ENCODE assay signal across 1 cellular context in genomic region chr10:29141761-29142160, GRCh38.
TF ChIP-seq lines count a peak whose summit lies in the region.

No MANE protein-coding gene starts in this region.

TF ChIP-seq in GM23338, 12 proteins besides CTCF, POLR2A, EP300 and RAD21 (continued from another document):
- TF ChIP-seq ZNF462 (CRISPR knock-in tag; IDR thresholded peaks at IDR 0.05) (no peak), ZNF114 (CRISPR knock-in tag; IDR thresholded peaks at IDR 0.05) (no peak), JUNB (IDR thresholded peaks at IDR 0.05; ENCODE audit: unreplicated experiment) (no peak), REST (IDR thresholded peaks at IDR 0.05; ENCODE audit: unreplicated experiment) (no peak), NANOG (IDR thresholded peaks at IDR 0.05; ENCODE audit: borderline replicate concordance) (no peak), CREB1 (CRISPR knock-in tag; IDR thresholded peaks at IDR 0.05; ENCODE audit: low read depth) (no peak)
